9 cellular contexts compared by ENCODE assay signal in genomic region chr12:108302471-108303311, GRCh38. TPM values are rescaled to one million over a fixed set of nuclear protein-coding genes. Genes with fewer than 3 reads are reported as not detected.
A peak's percentile ranks its signal among the peaks of the same experiment; 100 is the strongest.
DNase-seq lines count a peak whose midpoint lies in the region; ATAC-seq and TF ChIP-seq lines count a peak whose summit lies in the region.
"Had no signal": no experiment of that assay in that cellular context is flagged by ENCODE, and none has a peak within 500 bp of the region (broad histone marks: within the 10 kb centered on the region; RNA-seq: fewer than 3 reads in every experiment).

No MANE protein-coding gene starts in this region.

- DNase-seq in NCI-H748 (lab: John Stamatoyannopoulos, UW; ENCODE audit: unreplicated experiment) (peak; percentile 19), NCI-H748 treated with DMSO at 0.1 percent for 48 hours (lab: John Stamatoyannopoulos, UW) (no peak), endodermal cell (peak; percentile 92), lung microvascular endothelial cell (ENCODE audit: low read depth in 2 of 2) (peak; percentile 31 to 59), ureter (ENCODE audit: low spot score) (peak; percentile 77)
- DNase-seq in activated CD4-positive, alpha-beta T cell treated with anti-CD3 and anti-CD28 coated beads for 1 hour = no peak
- DNase-seq in stimulated activated naive CD4-positive, alpha-beta T cell (lab: John Stamatoyannopoulos, UW) = no peak
- DNase-seq: activated gamma-delta T cell had no signal

- peak overlapping the region; percentile 82 for H3K27ac Mint-ChIP-seq in endodermal cell

- H3K27me3 Mint-ChIP-seq in endodermal cell (ENCODE audit: insufficient read depth) = no peaks in the 10 kb centered on the region

- peaks cover 31% of the 10 kb centered on the region for H3K4me1 Mint-ChIP-seq in endodermal cell

- H3K9me3 ChIP-seq in endodermal cell (ENCODE audit: control insufficient read depth, low read length) = no peaks in the 10 kb centered on the region

- no peak overlapping the region for H3K4me3 ChIP-seq in endodermal cell (ENCODE audit: low read length)

- H3K36me3 Mint-ChIP-seq in endodermal cell (ENCODE audit: low read depth) = no peaks in the 10 kb centered on the region

- no peak overlapping the region for H3K9ac ChIP-seq in endodermal cell (ENCODE audit: extremely low read depth, low read length, poor library complexity, severe bottlenecking)

- WGBS in endodermal cell (ENCODE audit: insufficient coverage in 1 of 2, insufficient read length in 1 of 2), 2 experiments = 81 to 83% methylated on average over 16 of the region's 17 CpGs

- H3K4me3 Mint-ChIP-seq in endodermal cell = no peak overlapping the region

- H3K27me3 ChIP-seq in endodermal cell (ENCODE audit: control insufficient read depth, insufficient read depth, low read length, poor library complexity, severe bottlenecking) = no peaks in the 10 kb centered on the region

- H3K27ac ChIP-seq in endodermal cell (ENCODE audit: low read depth, low read length) = peak overlapping the region; percentile 12

- H3K4me1 ChIP-seq in endodermal cell (ENCODE audit: control insufficient read depth, insufficient read depth, low read length) = peaks cover 9% of the 10 kb centered on the region

- H3K9me3 Mint-ChIP-seq in endodermal cell = no peaks in the 10 kb centered on the region

- no peaks in the 10 kb centered on the region for H3K36me3 ChIP-seq in endodermal cell (ENCODE audit: control insufficient read depth, insufficient read depth, low read length)

- TF ChIP-seq CTCF in endodermal cell (conservative IDR thresholded peaks at IDR 0.05) = peak; percentile 71

- no peak for ATAC-seq in GM21423 (IDR thresholded peaks at IDR 0.05; ENCODE audit: unreplicated experiment)

RNA-seq across cellular contexts. Expression of gene CMKLR1, which starts 36.4 kb away (rescaled TPM):
- total RNA-seq in endodermal cell (not detected), lung microvascular endothelial cell (under 0.01 TPM in 1 of 2 replicates, not detected in the other), ureter (5.2 TPM)
- 0.21 TPM for polyA plus RNA-seq in endodermal cell (2013, experiment 1 of 2)
- 0.25 TPM for polyA plus RNA-seq in endodermal cell (2013, experiment 2 of 2)

Comparison
In these comparisons a context has a peak if more than half of its experiments do, and no peak if none do; other contexts are left out.
1. DNase-seq: peak in NCI-H748 (single experiment), endodermal cell (single experiment), lung microvascular endothelial cell (2 of 2) and ureter (single experiment); none in NCI-H748 treated with DMSO at 0.1 percent for 48 hours (single experiment), activated CD4-positive, alpha-beta T cell treated with anti-CD3 and anti-CD28 coated beads for 1 hour (single experiment) and stimulated activated naive CD4-positive, alpha-beta T cell (0 of 6).